8 cellular contexts compared by ENCODE assay signal in genomic region chr6:2763876-2764540, GRCh38. TPM values are rescaled to one million over a fixed set of nuclear protein-coding genes. Genes with fewer than 3 reads are reported as not detected.
DNase-seq lines count a peak whose midpoint lies in the region; ATAC-seq and TF ChIP-seq lines count a peak whose summit lies in the region.

No MANE protein-coding gene starts in this region.

- DNase-seq in NCI-H510A treated with DMSO at 0.1 percent for 48 hours (lab: John Stamatoyannopoulos, UW), result peak; percentile 41
- DNase-seq in NCI-H510A (lab: John Stamatoyannopoulos, UW), result no peak
- no peak for DNase-seq in activated CD4-positive, alpha-beta memory T cell treated with anti-CD3 and anti-CD28 coated beads for 36 hours
- DNase-seq in right cardiac atrium, result peak in 2 of 3 donors; percentile 69 to 71
- DNase-seq in stomach, result no peak
- no peak for DNase-seq in pons (ENCODE audit: low spot score)
- DNase-seq in head of caudate nucleus, result no peak
- no peak for DNase-seq in GM03348 (ENCODE audit: low spot score)

- H3K36me3 ChIP-seq in stomach, result no peaks in the 10 kb centered on the region

- TF ChIP-seq POLR2A in stomach (IDR thresholded peaks at IDR 0.05), result no peak

- no peaks in the 10 kb centered on the region for H3K27me3 Mint-ChIP-seq in activated CD4-positive, alpha-beta memory T cell treated with anti-CD3 and anti-CD28 coated beads for 36 hours

- peak overlapping the region; percentile 90 for H3K4me3 Mint-ChIP-seq in activated CD4-positive, alpha-beta memory T cell treated with anti-CD3 and anti-CD28 coated beads for 36 hours

- H3K9me3 ChIP-seq in right cardiac atrium (ENCODE audit: control insufficient read depth, low read length) (no peaks in the 10 kb centered on the region), stomach (no peaks in the 10 kb centered on the region)

- intact Hi-C loops in activated CD4-positive, alpha-beta memory T cell treated with anti-CD3 and anti-CD28 coated beads for 36 hours (cut with micrococcal nuclease), result loop anchor here (2.0 to 10.0 kb wide), 5 partner anchors 77 to 1371 kb away; partner anchors contain the start of genes ECI2, GMDS, RIPK1 and SERPINB1
- intact Hi-C loops in right cardiac atrium (cut with DNase I), result no loop called here
- intact Hi-C loops in stomach (cut with DNase I; ENCODE audit: low total_unique reads), result no loop called here
- intact Hi-C loops in head of caudate nucleus (cut with DNase I), result no loop called here

- POLR2A ChIA-PET in activated CD4-positive, alpha-beta memory T cell treated with anti-CD3 and anti-CD28 coated beads for 36 hours (lab: Charles Lee), result interaction anchor here (0.9 to 3.5 kb wide), 2 partner anchors 77 to 445 kb away, joined by 4 to 13 read pairs; partner anchors contain the start of gene SERPINB1

- H3K4me1 Mint-ChIP-seq in activated CD4-positive, alpha-beta memory T cell treated with anti-CD3 and anti-CD28 coated beads for 36 hours (ENCODE audit: low read depth), result peaks cover 36% of the 10 kb centered on the region

- H3K36me3 Mint-ChIP-seq in activated CD4-positive, alpha-beta memory T cell treated with anti-CD3 and anti-CD28 coated beads for 36 hours, result peaks cover 7% of the 10 kb centered on the region

- no peak for TF ChIP-seq EP300 in stomach (IDR thresholded peaks at IDR 0.05)

- H3K4me3 ChIP-seq in right cardiac atrium (ENCODE audit: low read length) (peak overlapping the region; percentile 73), stomach (peak overlapping the region; percentile 52 to 92 (median 74))

- ATAC-seq in right cardiac atrium, result no peak

- CTCF ChIA-PET in activated CD4-positive, alpha-beta memory T cell treated with anti-CD3 and anti-CD28 coated beads for 36 hours (lab: Charles Lee), result interaction anchor here (5.1 to 7.9 kb wide), 2 partner anchors 15 to 27 kb away, joined by 36 to 111 read pairs; partner anchors contain the start of gene MYLK4

- 86% methylated on average over 27 of the region's 27 CpGs for WGBS in right cardiac atrium
- WGBS in stomach, 5 donors, result 77 to 80% (median 80%) methylated on average over 27 of the region's 27 CpGs

- peak overlapping the region; percentile 97 for H3K27ac Mint-ChIP-seq in activated CD4-positive, alpha-beta memory T cell treated with anti-CD3 and anti-CD28 coated beads for 36 hours

- peak overlapping the region; percentile 40 for H3K27ac ChIP-seq in right cardiac atrium (ENCODE audit: low read length)
- peak overlapping the region in 4 of 5 donors; percentile 93 to 96 (median 94) for H3K27ac ChIP-seq in stomach

- H3K9me3 Mint-ChIP-seq in activated CD4-positive, alpha-beta memory T cell treated with anti-CD3 and anti-CD28 coated beads for 36 hours, result no peaks in the 10 kb centered on the region

- H3K27me3 ChIP-seq in right cardiac atrium (ENCODE audit: control insufficient read depth, insufficient read depth) (no peaks in the 10 kb centered on the region), stomach (no peaks in the 10 kb centered on the region)

- H3K4me1 ChIP-seq in right cardiac atrium (ENCODE audit: control insufficient read depth, insufficient read depth, low read length), result peaks cover 2% of the 10 kb centered on the region
- H3K4me1 ChIP-seq in stomach, result peaks cover 19 to 30% (median 29%) of the 10 kb centered on the region in 4 donors

- TF ChIP-seq CTCF in stomach (IDR thresholded peaks at IDR 0.05), result no peak

RNA-seq across cellular contexts. Expression of gene WRNIP1, which starts 1.2 kb away (rescaled TPM):
- total RNA-seq in activated CD4-positive, alpha-beta memory T cell treated with anti-CD3 and anti-CD28 coated beads for 36 hours, result 10 to 100 TPM; 32.7 to 32.8 TPM
- 10 to 100 TPM; 34.7 to 49.3 (median 43.6) TPM for total RNA-seq in right cardiac atrium
- polyA plus RNA-seq in right cardiac atrium, result 44.1 TPM
- total RNA-seq in stomach, result 100 to 1,000 TPM in 1 of 5 donors, 10 to 100 TPM in 4; 29.7 to 196 (median 39.7) TPM
- polyA plus RNA-seq in stomach, result 10 to 100 TPM; 32.2 to 51.4 (median 37.3) TPM

RNA-seq across cellular contexts. Expression of gene MYLK4, which starts 13.3 kb away (rescaled TPM):
- total RNA-seq in activated CD4-positive, alpha-beta memory T cell treated with anti-CD3 and anti-CD28 coated beads for 36 hours, result under 1 TPM; 0.05 to 0.07 TPM
- total RNA-seq in right cardiac atrium (1 to 10 TPM; 1.9 to 3.7 (median 2.5) TPM), stomach (1 to 10 TPM in 1 of 5 donors, under 1 TPM in 1, not detected in 3; 0.87 to 1.3 TPM)
- polyA plus RNA-seq in right cardiac atrium (1.3 TPM), stomach (under 1 TPM; 0.12 to 0.43 (median 0.15) TPM)

Comparison
In these comparisons a context has a peak if more than half of its experiments do, and no peak if none do; other contexts are left out.
1. DNase-seq: peak in NCI-H510A treated with DMSO at 0.1 percent for 48 hours (single experiment) and right cardiac atrium (2 of 3); none in NCI-H510A (single experiment), activated CD4-positive, alpha-beta memory T cell treated with anti-CD3 and anti-CD28 coated beads for 36 hours (single experiment), stomach (single experiment), pons (single experiment), head of caudate nucleus (0 of 42) and GM03348 (single experiment).